ENCODE assay signal across 19 cellular contexts in the genomic region with DNA sequence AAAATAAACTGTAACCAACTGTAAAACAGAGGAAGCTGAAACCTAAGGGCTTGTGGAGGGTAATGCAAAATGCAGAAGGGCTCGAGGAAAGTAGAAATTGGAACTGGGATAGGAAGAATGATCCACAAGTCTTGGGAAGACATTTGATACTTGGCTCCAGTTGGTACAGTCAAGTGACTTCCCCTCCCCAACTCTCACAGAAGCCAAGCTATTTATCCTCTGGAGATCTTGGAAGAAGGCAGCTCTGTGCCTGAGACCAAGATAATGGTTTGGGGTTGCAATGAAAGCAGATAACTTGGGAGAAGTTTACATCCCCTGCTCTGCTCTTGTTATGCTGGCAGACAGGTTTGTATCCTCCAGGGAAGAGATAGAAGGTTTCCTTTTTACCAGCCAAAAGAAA.
"Had no signal": no experiment of that assay in that cellular context is flagged by ENCODE, and none has a peak within 500 bp of the region (broad histone marks: within the 10 kb centered on the region; RNA-seq: fewer than 3 reads in every experiment).

No MANE protein-coding gene starts in this region.

- H3K27ac ChIP-seq: brain microvascular endothelial cell, coronary artery, left lung, ovary had no signal

- H3K4me1 ChIP-seq: left lung had no signal

- H3K4me3 ChIP-seq: coronary artery, left lung, ovary had no signal

- H3K27me3 ChIP-seq: brain microvascular endothelial cell, left lung, ovary had no signal

- H3K9me3 ChIP-seq: ovary had no signal

- DNase-seq: activated CD4-positive, alpha-beta T cell treated with anti-CD3 and anti-CD28 coated beads, Interleukin-2, amount 10 ng/mL, durations not matched to agents 7 days and 5 days; activated CD4-positive, CD25-positive, alpha-beta regulatory T cell; activated CD8-positive, alpha-beta memory T cell treated with anti-CD3 and anti-CD28 coated beads, Interleukin-2, amount 50 U/mL, for 4 hours; activated CD8-positive, alpha-beta T cell treated with anti-CD3 and anti-CD28 coated beads, Interleukin-2, amount 10 ng/mL, durations not matched to agents 7 days and 5 days; activated naive CD4-positive, alpha-beta T cell treated with anti-CD3 and anti-CD28 coated beads for 36 hours; activated T-cell treated with anti-CD3 and anti-CD28 coated beads, Interleukin-2, amount 50 U/mL, for 4 hours; aorta; brain microvascular endothelial cell; central memory CD4-positive, alpha-beta T cell; foreskin melanocyte; glutamatergic neuron; hippocampal formation; kidney; left lung; naive B cell; ovary; stimulated activated naive B cell treated with anti-CD40 and anti-IgM and Interleukin-4, amounts not matched to agents 10 μg/mL and 1 μg/mL and 100 μg/mL, for 72 hours; T-helper 17 cell had no signal

- H3K36me3 ChIP-seq: brain microvascular endothelial cell, left lung, ovary had no signal
